1 cellular context compared by ENCODE assay signal in genomic region chr6:17851720-17852161, GRCh38.
TF ChIP-seq lines count a peak whose summit lies in the region.

No MANE protein-coding gene starts in this region.

TF ChIP-seq in SK-N-SH treated with all-trans-retinoic acid at 6 μM for 48 hours, 23 proteins besides CTCF, POLR2A, EP300 and RAD21 (continued from another document):
- TF ChIP-seq TSHZ2 (CRISPR knock-in tag; IDR thresholded peaks at IDR 0.05), result no peak
- no peak for TF ChIP-seq SNAI2 (CRISPR knock-in tag; IDR thresholded peaks at IDR 0.05)
- TF ChIP-seq ARNTL (CRISPR knock-in tag; IDR thresholded peaks at IDR 0.05; ENCODE audit: borderline replicate concordance, low read depth), result no peak
- TF ChIP-seq OSR1 (CRISPR knock-in tag; IDR thresholded peaks at IDR 0.05), result no peak
- TF ChIP-seq ZNF70 (CRISPR knock-in tag; IDR thresholded peaks at IDR 0.05), result no peak
- no peak for TF ChIP-seq GLIS3 (CRISPR knock-in tag; IDR thresholded peaks at IDR 0.05)
- no peak for TF ChIP-seq ZFP3 (CRISPR knock-in tag; IDR thresholded peaks at IDR 0.05)
- TF ChIP-seq ZC3H10 (CRISPR knock-in tag; IDR thresholded peaks at IDR 0.05), result peak; percentile 48; the same call in 1 of the 2 replicates
- TF ChIP-seq TOX (CRISPR knock-in tag; IDR thresholded peaks at IDR 0.05; ENCODE audit: borderline replicate concordance), result peak; percentile 75; the same call in 1 of the 2 replicates
- no peak for TF ChIP-seq ZNF8 (CRISPR knock-in tag; IDR thresholded peaks at IDR 0.05)
- no peak for TF ChIP-seq CREB5 (CRISPR knock-in tag; IDR thresholded peaks at IDR 0.05; ENCODE audit: low read depth)
- no peak for TF ChIP-seq ZFP30 (CRISPR knock-in tag; IDR thresholded peaks at IDR 0.05)
- no peak for TF ChIP-seq BACH2 (CRISPR knock-in tag; IDR thresholded peaks at IDR 0.05; ENCODE audit: borderline replicate concordance)
- 0 out of 2 replicates have a peak, but pooled peaks have one; percentile 14 for TF ChIP-seq POU6F1 (CRISPR knock-in tag; IDR thresholded peaks at IDR 0.05; ENCODE audit: borderline replicate concordance, low read depth)
- no peak for TF ChIP-seq PPARA (CRISPR knock-in tag; IDR thresholded peaks at IDR 0.05; ENCODE audit: borderline replicate concordance)
